Comparison of ENCODE assay signal across 16 cellular contexts in genomic region chr11:85307381-85307780, GRCh38.
A peak's percentile ranks its signal among the peaks of the same experiment; 100 is the strongest.
DNase-seq lines count a peak whose midpoint lies in the region; ATAC-seq and TF ChIP-seq lines count a peak whose summit lies in the region.
"Had no signal": no experiment of that assay in that cellular context is flagged by ENCODE, and none has a peak within 500 bp of the region (broad histone marks: within the 10 kb centered on the region; RNA-seq: fewer than 3 reads in every experiment).

No MANE protein-coding gene starts in this region.

- CTCF ChIA-PET in PC-3 (lab: Charles Lee): no interaction called here

- peak; percentile 27; the same call in 1 of the 2 replicates for ATAC-seq in PC-3
- ATAC-seq in HG02970 (IDR thresholded peaks at IDR 0.05; ENCODE audit: low FRiP score, unreplicated experiment): no peak
- ATAC-seq: GM23338 had no signal

- BruUV-seq in PC-3 (replicated peaks; lab: Mats Ljungman, UMichigan): no TSS peak

- DNase-seq in GM04503 (ENCODE audit: low read depth) (peak; percentile 3), PC-3 (peak; percentile 59), fibroblast of peridontal ligament (ENCODE audit: extremely low read depth) (peak; percentile 74), NCI-H2171 treated with DMSO at 0.1 percent for 48 hours (lab: John Stamatoyannopoulos, UW) (no peak), NCI-H187 (lab: John Stamatoyannopoulos, UW) (no peak), HPDE6-E6E7 (ENCODE audit: extremely low spot score) (no peak)
- DNase-seq: NCI-H1105, NCI-H187 treated with DMSO at 0.1 percent for 48 hours, NCI-H446, NCI-H69, PC-9, T-helper 2 cell had no signal

- no peak overlapping the region for H3K27ac ChIP-seq in PC-3 (ENCODE audit: low read length)
- H3K27ac ChIP-seq: BLaER1 treated with 17β-estradiol and CSF1 and Interleukin-3, amounts not matched to agents 10 nM and 100 nM; PC-9; SJSA1 had no signal

- POLR2A ChIA-PET in PC-3 (lab: Charles Lee; ENCODE audit: unreplicated experiment): no interaction called here

- H3K4me1 ChIP-seq in PC-3 (ENCODE audit: insufficient read depth, low read length): peaks cover 14% of the 10 kb centered on the region; the same call in 1 of the 2 replicates
- H3K4me1 ChIP-seq: SJSA1 had no signal

- TF ChIP-seq CTCF in PC-3 (conservative IDR thresholded peaks at IDR 0.05; ENCODE audit: low read depth, low read length): no peak

- H2AFZ ChIP-seq in PC-3 (ENCODE audit: low read length): no peak overlapping the region
- H2AFZ ChIP-seq: GM23338, PC-9 had no signal

- H3K36me3 ChIP-seq in PC-3 (ENCODE audit: low read depth, low read length): no peaks in the 10 kb centered on the region
- H3K36me3 ChIP-seq: BLaER1 treated with 17β-estradiol and CSF1 and Interleukin-3, amounts not matched to agents 10 nM and 100 nM; SJSA1 had no signal

- no peak overlapping the region for H3K4me3 ChIP-seq in PC-3 (ENCODE audit: low read length)
- H3K4me3 ChIP-seq: BLaER1 treated with 17β-estradiol and CSF1 and Interleukin-3, amounts not matched to agents 10 nM and 100 nM; GM23338; PC-9; SJSA1 had no signal

- intact Hi-C loops in PC-3 (cut with micrococcal nuclease): no loop called here

- no peaks in the 10 kb centered on the region for H3K9me2 ChIP-seq in PC-3 (replicated peaks; ENCODE audit: low read length)

- H3K4me2 ChIP-seq in PC-3 (ENCODE audit: low read length): no peak overlapping the region
- H3K4me2 ChIP-seq: BLaER1 treated with 17β-estradiol and CSF1 and Interleukin-3, amounts not matched to agents 10 nM and 100 nM; GM23338; PC-9 had no signal

- H3K9me3 ChIP-seq in PC-3 (ENCODE audit: low read length): no peaks in the 10 kb centered on the region
- H3K9me3 ChIP-seq: BLaER1 treated with 17β-estradiol and CSF1 and Interleukin-3, amounts not matched to agents 10 nM and 100 nM; SJSA1 had no signal

- no peaks in the 10 kb centered on the region for H4K20me1 ChIP-seq in PC-3 (ENCODE audit: low read length)
- H4K20me1 ChIP-seq: BLaER1 treated with 17β-estradiol and CSF1 and Interleukin-3, amounts not matched to agents 10 nM and 100 nM had no signal

- H3F3A ChIP-seq in PC-3 (ENCODE audit: low read length, unreplicated experiment): no peaks in the 10 kb centered on the region

- H3K79me2 ChIP-seq in PC-3 (ENCODE audit: low read length): no peaks in the 10 kb centered on the region

- no peak overlapping the region for H3K9ac ChIP-seq in PC-3 (ENCODE audit: low read length)
- H3K9ac ChIP-seq: BLaER1 treated with 17β-estradiol and CSF1 and Interleukin-3, amounts not matched to agents 10 nM and 100 nM had no signal

- no peaks in the 10 kb centered on the region for H3K27me3 ChIP-seq in PC-3 (ENCODE audit: low read length)
- H3K27me3 ChIP-seq: BLaER1 treated with 17β-estradiol and CSF1 and Interleukin-3, amounts not matched to agents 10 nM and 100 nM; SJSA1 had no signal

Comparison
In these comparisons a context has a peak if more than half of its experiments do, and no peak if none do; other contexts are left out.
1. DNase-seq: peak in GM04503 (single experiment), PC-3 (single experiment) and fibroblast of peridontal ligament (single experiment); none in NCI-H2171 treated with DMSO at 0.1 percent for 48 hours (single experiment), NCI-H187 (0 of 2) and HPDE6-E6E7 (single experiment).